In genomic region chr19:49911381-49912145, GRCh38 we compare ENCODE assay signal across 8 cellular contexts. TPM values are rescaled to one million over a fixed set of nuclear protein-coding genes. Genes with fewer than 3 reads are reported as not detected.
DNase-seq lines count a peak whose midpoint lies in the region; ATAC-seq and TF ChIP-seq lines count a peak whose summit lies in the region.

No MANE protein-coding gene starts in this region.

- H3K27me3 Mint-ChIP-seq in memory B cell: no peaks in the 10 kb centered on the region

- H3K27ac Mint-ChIP-seq in memory B cell: peak overlapping the region; percentile 45

- H3K9me3 Mint-ChIP-seq in memory B cell: no peaks in the 10 kb centered on the region

- H3K27me3 ChIP-seq in testis (no peaks in the 10 kb centered on the region), adrenal gland (no peaks in the 10 kb centered on the region), ovary (no peaks in the 10 kb centered on the region)

- peaks cover 37% of the 10 kb centered on the region for H3K4me1 Mint-ChIP-seq in memory B cell

- H3K4me1 ChIP-seq in testis (peaks cover 30% of the 10 kb centered on the region), adrenal gland (replicated peaks in 1 of 2) (peaks cover 0 to 10% of the 10 kb centered on the region in 2 donors), ovary (ENCODE audit: insufficient read depth) (peaks cover 9% of the 10 kb centered on the region)

- no peak overlapping the region for H3K4me3 ChIP-seq in testis
- H3K4me3 ChIP-seq in adrenal gland: no peak overlapping the region
- H3K4me3 ChIP-seq in ovary: no peak overlapping the region

- TF ChIP-seq CTCF in testis (IDR thresholded peaks at IDR 0.05) (no peak), adrenal gland (IDR thresholded peaks at IDR 0.05) (no peak), ovary (IDR thresholded peaks at IDR 0.05) (no peak)

- peak overlapping the region in 1 of 2 donors; percentile 44 for H3K27ac ChIP-seq in testis
- H3K27ac ChIP-seq in adrenal gland: peak overlapping the region in 2 of 5 donors; percentile 29 to 34
- H3K27ac ChIP-seq in ovary: no peak overlapping the region

- ATAC-seq in HG02571 (IDR thresholded peaks at IDR 0.05; ENCODE audit: unreplicated experiment): peak; percentile 40
- peak; percentile 75 for ATAC-seq in memory B cell (ENCODE audit: low read depth)

- no peak for TF ChIP-seq POLR2A in testis (IDR thresholded peaks at IDR 0.05)
- no peak for TF ChIP-seq POLR2A in adrenal gland (IDR thresholded peaks at IDR 0.05)
- TF ChIP-seq POLR2A in ovary (IDR thresholded peaks at IDR 0.05): no peak

- peaks cover 16% of the 10 kb centered on the region for H3K36me3 Mint-ChIP-seq in memory B cell

- DNase-seq in CMK (ENCODE audit: low read depth) (peak; percentile 62), memory B cell (ENCODE audit: low spot score in 2 of 2) (peak in 1 of 2 donors; percentile 45), testis (no peak), adrenal gland (no peak), ovary (no peak), NCI-H146 (lab: John Stamatoyannopoulos, UW) (no peak)
- DNase-seq in activated T-cell treated with anti-CD3 and anti-CD28 coated beads, Interleukin-2, amount 50 U/mL, for 48 hours: peak; percentile 58 to 62

- H3K9me3 ChIP-seq in testis (no peaks in the 10 kb centered on the region), adrenal gland (replicated peaks in 1 of 3) (no peaks in the 10 kb centered on the region), ovary (no peaks in the 10 kb centered on the region)

- peak overlapping the region; percentile 28 for H3K4me3 Mint-ChIP-seq in memory B cell

- H3K36me3 ChIP-seq in testis (ENCODE audit: low read depth, missing control alignments) (no peaks in the 10 kb centered on the region), adrenal gland (replicated peaks in 1 of 2) (peaks cover 0 to 32% of the 10 kb centered on the region in 2 donors), ovary (no peaks in the 10 kb centered on the region)

- no peak for TF ChIP-seq EP300 in ovary (IDR thresholded peaks at IDR 0.05)

- intact Hi-C loops in testis (cut with DNase I; ENCODE audit: low total_unique reads) (no loop called here), adrenal gland (cut with DNase I) (no loop called here), ovary (cut with DNase I) (no loop called here)

- whole genome bisulfite sequencing in testis, 2 donors: 51 to 63% methylated on average over 9 of the region's 9 CpGs
- 58 to 71% (median 66%) methylated on average over 5 to 9 of the region's 9 CpGs for WGBS in adrenal gland, 4 donors
- 50 to 58% (median 53%) methylated on average over 9 of the region's 9 CpGs for WGBS in ovary, 3 donors

RNA-seq across cellular contexts. Expression of gene IL4I1, which starts 14.9 kb away (rescaled TPM):
- total RNA-seq in testis: 10 to 100 TPM; 17.1 to 20.4 TPM
- 61.9 TPM for polyA plus RNA-seq in testis (ENCODE audit: insufficient read depth, low read depth, low replicate concordance)
- 1 to 10 TPM in 5 of 8 donors, under 1 TPM in 3; 0.18 to 2.1 (median 1.2) TPM for total RNA-seq in adrenal gland
- 1 to 10 TPM in 2 of 3 donors, under 1 TPM in 1; 0.33 to 3.2 (median 2.1) TPM for polyA plus RNA-seq in adrenal gland
- 1 to 10 TPM in 4 of 7 donors, under 1 TPM in 2, not detected in 1; 0.24 to 4.3 (median 1.3) TPM for total RNA-seq in ovary
- polyA plus RNA-seq in ovary: under 1 TPM; 0.35 to 0.43 TPM

RNA-seq across cellular contexts. Expression of gene ATF5, which starts 17.4 kb away (rescaled TPM):
- total RNA-seq in testis (10 to 100 TPM; 31.3 to 38.5 TPM), adrenal gland (100 to 1,000 TPM in 1 of 8 donors, 10 to 100 TPM in 7; 16.2 to 103 (median 48.7) TPM), ovary (10 to 100 TPM in 5 of 7 donors, 1 to 10 TPM in 2; 4.3 to 23.5 (median 16.0) TPM)
- polyA plus RNA-seq in testis (ENCODE audit: insufficient read depth, low read depth, low replicate concordance) (64.5 TPM), adrenal gland (100 to 1,000 TPM in 1 of 3 donors, 10 to 100 TPM in 2; 67.3 to 114 (median 95.7) TPM), ovary (10 to 100 TPM; 17.3 to 20.1 TPM)

RNA-seq across cellular contexts. Expression of gene NUP62, which starts 17.7 kb away (rescaled TPM):
- total RNA-seq in testis (100 to 1,000 TPM in 1 of 2 donors, 10 to 100 TPM in 1; 78.4 to 112 TPM), adrenal gland (10 to 100 TPM; 29.3 to 71.8 (median 56.1) TPM), ovary (10 to 100 TPM; 18.7 to 47.7 (median 38.5) TPM)
- polyA plus RNA-seq in testis (ENCODE audit: insufficient read depth, low read depth, low replicate concordance) (135 TPM), adrenal gland (10 to 100 TPM; 26.4 to 47.8 (median 31.9) TPM), ovary (10 to 100 TPM; 19.0 to 27.3 TPM)

RNA-seq across cellular contexts. Expression of gene TBC1D17, which starts 34.1 kb away (rescaled TPM):
- total RNA-seq in testis (10 to 100 TPM; 47.2 to 49.1 TPM), adrenal gland (100 to 1,000 TPM in 1 of 8 donors, 10 to 100 TPM in 7; 33.5 to 103 (median 51.4) TPM), ovary (10 to 100 TPM; 23.1 to 77.5 (median 49.8) TPM)
- polyA plus RNA-seq in testis (ENCODE audit: insufficient read depth, low read depth, low replicate concordance) (31.1 TPM), adrenal gland (100 to 1,000 TPM in 2 of 3 donors, 10 to 100 TPM in 1; 22.4 to 198 (median 113) TPM), ovary (10 to 100 TPM; 41.3 to 66.9 TPM)

RNA-seq across cellular contexts. Expression of gene AKT1S1, which starts 34.4 kb away (rescaled TPM):
- total RNA-seq in testis (10 to 100 TPM; 35.0 to 35.7 TPM), adrenal gland (10 to 100 TPM; 25.7 to 70.3 (median 45.7) TPM), ovary (10 to 100 TPM; 10.6 to 45.3 (median 30.0) TPM)
- polyA plus RNA-seq in testis (ENCODE audit: insufficient read depth, low read depth, low replicate concordance) (42.8 TPM), adrenal gland (10 to 100 TPM; 66.0 to 89.6 (median 75.8) TPM), ovary (10 to 100 TPM; 24.3 to 34.8 TPM)

Comparison
In these comparisons a context has a peak if more than half of its experiments do, and no peak if none do; other contexts are left out.
1. DNase-seq: peak in CMK (single experiment) and activated T-cell treated with anti-CD3 and anti-CD28 coated beads, Interleukin-2, amount 50 U/mL, for 48 hours (2 of 2); none in testis (single experiment), adrenal gland (0 of 7), ovary (0 of 5) and NCI-H146 (single experiment).